9 cellular contexts compared by ENCODE assay signal in genomic region chr12:100987552-100988277, GRCh38.
DNase-seq lines count a peak whose midpoint lies in the region; ATAC-seq and TF ChIP-seq lines count a peak whose summit lies in the region.
"Had no signal": no experiment of that assay in that cellular context is flagged by ENCODE, and none has a peak within 500 bp of the region (broad histone marks: within the 10 kb centered on the region; RNA-seq: fewer than 3 reads in every experiment).

No MANE protein-coding gene starts in this region.

- H3K4me1 ChIP-seq in adipocyte (ENCODE audit: control insufficient read depth, insufficient read depth, low read length), result peaks cover 23% of the 10 kb centered on the region

- no peaks in the 10 kb centered on the region for H3K9me3 ChIP-seq in adipocyte (ENCODE audit: control insufficient read depth, low read length)

- ATAC-seq in GM18499 (IDR thresholded peaks at IDR 0.05; ENCODE audit: insufficient read depth, unreplicated experiment) (peak; percentile 96), HG02610 (IDR thresholded peaks at IDR 0.05; ENCODE audit: unreplicated experiment) (peak; percentile 97)

- peaks cover 5% of the 10 kb centered on the region for H3K9me3 Mint-ChIP-seq in mesothelial cell of epicardium

- peaks cover 26% of the 10 kb centered on the region for H3K4me1 Mint-ChIP-seq in mesothelial cell of epicardium

- no peaks in the 10 kb centered on the region for H3K27me3 ChIP-seq in adipocyte (replicated peaks; ENCODE audit: control insufficient read depth, insufficient read depth, low read length)

- no peaks in the 10 kb centered on the region for H3K36me3 ChIP-seq in adipocyte (ENCODE audit: control insufficient read depth, insufficient read depth, low read length, severe bottlenecking)

- H3K4me3 ChIP-seq in AG10803 (ENCODE audit: low read length), result no peak overlapping the region
- H3K4me3 ChIP-seq in adipocyte (ENCODE audit: low read length), result peak overlapping the region; percentile 5

- no peaks in the 10 kb centered on the region for H3K36me3 Mint-ChIP-seq in mesothelial cell of epicardium
- H3K36me3 Mint-ChIP-seq: memory B cell had no signal

- no peak overlapping the region for H3K4me3 Mint-ChIP-seq in mesothelial cell of epicardium
- H3K4me3 Mint-ChIP-seq: memory B cell had no signal

- DNase-seq in AG10803 (ENCODE audit: low read depth), result peak; percentile 76
- DNase-seq in adipocyte (ENCODE audit: low read depth), result peak; percentile 28
- no peak for DNase-seq in mesothelial cell of epicardium (ENCODE audit: low spot score in 2 of 2, unreplicated experiment in 2 of 2)
- no peak for DNase-seq in activated gamma-delta T cell (lab: John Stamatoyannopoulos, UW)
- DNase-seq in activated CD4-positive, alpha-beta T cell treated with anti-CD3 and anti-CD28 coated beads, Interleukin-2, amount 50 U/mL, for 1 hour, result no peak

- H3K27me3 Mint-ChIP-seq in mesothelial cell of epicardium (ENCODE audit: low read depth), result peaks cover 4% of the 10 kb centered on the region

- peak overlapping the region; percentile 75 for H3K27ac Mint-ChIP-seq in mesothelial cell of epicardium
- H3K27ac Mint-ChIP-seq: memory B cell had no signal

- TF ChIP-seq CTCF in AG10803 (conservative IDR thresholded peaks at IDR 0.05; ENCODE audit: low read length) (peak; percentile 57), LNCAP (IDR thresholded peaks at IDR 0.05) (peak; percentile 35; the same call in 1 of the 2 replicates), mesothelial cell of epicardium (IDR thresholded peaks at IDR 0.05; ENCODE audit: unreplicated experiment) (no peak)

- peak overlapping the region; percentile 0 for H3K9ac ChIP-seq in adipocyte (ENCODE audit: low read length)

Comparison
In these comparisons a context has a peak if more than half of its experiments do, and no peak if none do; other contexts are left out.
1. DNase-seq: peak in AG10803 (single experiment) and adipocyte (single experiment); none in mesothelial cell of epicardium (0 of 2), activated gamma-delta T cell (single experiment) and activated CD4-positive, alpha-beta T cell treated with anti-CD3 and anti-CD28 coated beads, Interleukin-2, amount 50 U/mL, for 1 hour (single experiment).